ENCODE assay signal across 12 cellular contexts in the genomic region with DNA sequence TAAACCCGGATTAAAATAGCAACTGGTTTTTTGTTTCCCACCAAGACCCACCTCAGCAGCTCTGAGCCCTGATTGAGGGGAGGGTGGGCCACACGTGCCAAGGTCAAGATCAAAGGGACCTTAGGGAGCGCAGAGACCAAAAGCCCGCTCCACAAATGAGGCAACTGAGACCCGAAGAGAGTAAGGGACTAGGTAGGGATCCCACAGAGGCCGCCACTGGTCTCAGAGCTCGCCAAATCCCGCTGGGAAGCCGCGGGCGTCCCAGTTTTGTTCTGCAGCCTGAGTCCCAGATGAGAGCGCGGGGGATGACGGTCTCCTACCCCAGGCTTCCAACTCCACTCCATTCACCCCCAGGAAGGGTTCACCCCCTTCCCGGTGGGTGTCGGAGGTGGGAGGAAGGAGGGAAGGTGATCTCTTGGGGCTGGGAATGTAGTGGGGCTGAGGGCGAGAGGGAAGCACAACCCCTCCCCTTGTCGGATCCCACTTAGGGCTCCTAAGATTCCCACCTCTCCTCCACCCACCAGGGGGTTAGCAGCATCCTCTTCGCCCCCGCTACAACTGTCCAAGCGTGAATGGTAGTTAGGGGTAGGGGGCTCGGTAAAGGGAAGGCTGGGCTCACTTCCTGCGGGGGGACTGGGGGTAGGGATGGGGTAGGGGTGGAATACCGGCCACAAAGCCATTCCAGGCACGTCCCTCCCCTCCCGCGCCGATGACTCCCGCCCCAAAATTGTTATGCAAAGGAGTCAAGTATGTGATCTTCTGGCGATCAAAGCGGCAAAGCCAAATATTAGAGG. TPM values are rescaled to one million over a fixed set of nuclear protein-coding genes. Genes with fewer than 3 reads are reported as not detected.
A peak's percentile ranks its signal among the peaks of the same experiment; 100 is the strongest.
DNase-seq lines count a peak whose midpoint lies in the region; ATAC-seq and TF ChIP-seq lines count a peak whose summit lies in the region.
"Had no signal": no experiment of that assay in that cellular context is flagged by ENCODE, and none has a peak within 500 bp of the region (broad histone marks: within the 10 kb centered on the region; RNA-seq: fewer than 3 reads in every experiment).

No MANE protein-coding gene starts in this region.

- H3K4me1 Mint-ChIP-seq in IgD-negative memory B cell (peaks cover 6 to 17% (median 8%) of the 10 kb centered on the region in 3 donors), osteocyte (ENCODE audit: unreplicated experiment) (peaks cover 7% of the 10 kb centered on the region)

- H3K4me3 ChIP-seq in skeletal muscle cell (ENCODE audit: low read depth, low read length): peak overlapping the region; percentile 48
- H3K4me3 ChIP-seq: uterus had no signal

- DNase-seq in GM04504 (ENCODE audit: low read depth): peak; percentile 36
- DNase-seq in hepatic stellate cell (ENCODE audit: low spot score): peak; percentile 13
- DNase-seq in skeletal muscle cell (ENCODE audit: low read depth): no peak
- DNase-seq in osteocyte (ENCODE audit: extremely low spot score, unreplicated experiment): no peak
- DNase-seq: foreskin keratinocyte had no signal

- TF ChIP-seq CTCF in osteocyte (IDR thresholded peaks at IDR 0.05): no peak

- no peak for ATAC-seq in GM18868 (IDR thresholded peaks at IDR 0.05; ENCODE audit: unreplicated experiment)
- no peak for ATAC-seq in HG02938 (IDR thresholded peaks at IDR 0.05; ENCODE audit: unreplicated experiment)

- H3K27me3 Mint-ChIP-seq in IgD-negative memory B cell: peaks cover 74% of the 10 kb centered on the region
- H3K27me3 Mint-ChIP-seq in osteocyte (ENCODE audit: unreplicated experiment): peaks cover 80% of the 10 kb centered on the region

- H3K9me3 Mint-ChIP-seq in IgD-negative memory B cell (peaks cover 0 to 2% (median 0%) of the 10 kb centered on the region in 3 donors), osteocyte (ENCODE audit: unreplicated experiment) (no peaks in the 10 kb centered on the region)

- H3K4me3 Mint-ChIP-seq in IgD-negative memory B cell: peak overlapping the region in 2 of 4 donors; percentile 28 to 61
- H3K4me3 Mint-ChIP-seq in osteocyte (ENCODE audit: unreplicated experiment): no peak overlapping the region

- H3K27ac Mint-ChIP-seq in IgD-negative memory B cell: peak overlapping the region; percentile 53 to 90 (median 89)
- H3K27ac Mint-ChIP-seq in osteocyte (ENCODE audit: unreplicated experiment): no peak overlapping the region

- no peaks in the 10 kb centered on the region for H3K36me3 Mint-ChIP-seq in IgD-negative memory B cell
- H3K36me3 Mint-ChIP-seq in osteocyte (ENCODE audit: unreplicated experiment): no peaks in the 10 kb centered on the region

RNA-seq across cellular contexts. Expression of gene EN1, which starts 7.3 kb away (rescaled TPM):
- polyA plus RNA-seq in IgD-negative memory B cell: not detected
- not detected in 2 replicates for total RNA-seq in osteocyte
- total RNA-seq: foreskin keratinocyte, HT1080, Peyer's patch, renal cortical epithelial cell, uterus had no signal

Comparison
In these comparisons a context has a peak if more than half of its experiments do, and no peak if none do; other contexts are left out.
1. DNase-seq: peak in GM04504 (single experiment) and hepatic stellate cell (single experiment); none in skeletal muscle cell (single experiment) and osteocyte (single experiment).